In genomic region chr9:5013379-5013778, GRCh38 we compare ENCODE assay signal across 33 cellular contexts. TPM values are rescaled to one million over a fixed set of nuclear protein-coding genes. Genes with fewer than 3 reads are reported as not detected.
DNase-seq lines count a peak whose midpoint lies in the region; ATAC-seq, FAIRE-seq and TF ChIP-seq lines count a peak whose summit lies in the region.
"Had no signal": no experiment of that assay in that cellular context is flagged by ENCODE, and none has a peak within 500 bp of the region (broad histone marks: within the 10 kb centered on the region; RNA-seq: fewer than 3 reads in every experiment).

No MANE protein-coding gene starts in this region.

- H4K20me1 ChIP-seq in OCI-LY7 (ENCODE audit: insufficient read depth, low read length) = no peaks in the 10 kb centered on the region
- H4K20me1 ChIP-seq: BLaER1 had no signal

- POLR2A ChIA-PET in OCI-LY7 (lab: Charles Lee) = interaction anchor here (0.7 kb wide), 2 partner anchors 18 to 40 kb away, joined by 3 to 4 read pairs; no protein-coding TSS in a partner anchor

- H3K27me3 ChIP-seq in ascending aorta (no peaks in the 10 kb centered on the region), tibial artery (no peaks in the 10 kb centered on the region)
- H3K27me3 ChIP-seq: BLaER1, Peyer's patch, SJSA1, stomach had no signal

- no peaks in the 10 kb centered on the region for H3K9me2 ChIP-seq in OCI-LY7 (ENCODE audit: insufficient read depth, low read length)

- peaks cover 1 to 11% of the 10 kb centered on the region in 2 donors for H3K36me3 ChIP-seq in ascending aorta
- peaks cover 3 to 5% (median 4%) of the 10 kb centered on the region in 3 donors for H3K36me3 ChIP-seq in tibial artery
- H3K36me3 ChIP-seq in OCI-LY7 (ENCODE audit: insufficient read depth, low read length) = no peaks in the 10 kb centered on the region
- H3K36me3 ChIP-seq: HAP-1, SJSA1 had no signal

- H2AFZ ChIP-seq in OCI-LY7 (ENCODE audit: low read length) = no peak overlapping the region
- H2AFZ ChIP-seq: parathyroid adenoma had no signal

- no peak for TF ChIP-seq CTCF in ascending aorta (IDR thresholded peaks at IDR 0.05)
- no peak for TF ChIP-seq CTCF in tibial artery (IDR thresholded peaks at IDR 0.05)
- no peak for TF ChIP-seq CTCF in OCI-LY7 (conservative IDR thresholded peaks at IDR 0.05; ENCODE audit: low read length)

- DNase-seq in ascending aorta (ENCODE audit: low spot score in 2 of 2) (no peak), fibroblast of gingiva (ENCODE audit: low read depth) (peak; percentile 66), left ventricle myocardium superior (no peak), tibial artery (no peak), GM12891 (ENCODE audit: insufficient read length, low spot score) (no peak), OCI-LY7 (ENCODE audit: low spot score) (no peak), SHP77 treated with DMSO at 0.1 percent for 48 hours (lab: John Stamatoyannopoulos, UW) (no peak)
- DNase-seq: activated CD4-positive, alpha-beta memory T cell treated with anti-CD3 and anti-CD28 coated beads, Interleukin-2, amount 10 ng/mL, durations not matched to agents 7 days and 5 days; activated CD8-positive, alpha-beta memory T cell treated with anti-CD3 and anti-CD28 coated beads, Interleukin-2, amount 50 U/mL, for 4 hours; activated naive CD4-positive, alpha-beta T cell treated with Interleukin-2 at 50 U/mL for 16 hours; amniotic stem cell; DMS153; effector CD4-positive, alpha-beta T cell; immature natural killer cell; IMR-90; left cardiac atrium; MV-4-11; NCI-H1436; NCI-H2081; NCI-H226; NCI-H748 treated with DMSO at 0.1 percent for 48 hours; Peyer's patch; retina; stimulated activated CD8-positive, alpha-beta memory T cell treated with anti-CD3 and anti-CD28 coated beads, Interleukin-4, amount 100 ng/mL, for 48 hours; stomach; T-helper 9 cell; trophoblast cell had no signal

- H3K4me1 ChIP-seq in ascending aorta = peaks cover 5 to 33% of the 10 kb centered on the region in 2 donors
- peaks cover 0 to 93% (median 20%) of the 10 kb centered on the region in 4 donors for H3K4me1 ChIP-seq in tibial artery
- H3K4me1 ChIP-seq in OCI-LY7 (ENCODE audit: insufficient read depth, low read length, poor library complexity, severe bottlenecking) = no peaks in the 10 kb centered on the region
- H3K4me1 ChIP-seq: BLaER1, parathyroid adenoma, Peyer's patch, SJSA1 had no signal

- H3K27ac ChIP-seq in ascending aorta (peak overlapping the region; percentile 65 to 79), tibial artery (peak overlapping the region; percentile 72), OCI-LY7 (ENCODE audit: low read depth, low read length, poor library complexity, severe bottlenecking) (no peak overlapping the region)
- H3K27ac ChIP-seq: BLaER1, parathyroid adenoma, SJSA1 had no signal

- intact Hi-C loops in ascending aorta (cut with DNase I) = no loop called here
- intact Hi-C loops in left ventricle myocardium superior (cut with micrococcal nuclease) = no loop called here
- intact Hi-C loops in tibial artery (cut with DNase I; ENCODE audit: low total_unique reads) = no loop called here
- intact Hi-C loops in OCI-LY7 (cut with micrococcal nuclease; ENCODE audit: unreplicated experiment) = no loop called here

- H3K79me2 ChIP-seq in OCI-LY7 (ENCODE audit: insufficient read depth, low read depth, low read length) = no peaks in the 10 kb centered on the region

- peak; percentile 84 for ATAC-seq in left ventricle myocardium superior
- no peak for ATAC-seq in GM18867 (IDR thresholded peaks at IDR 0.05; ENCODE audit: unreplicated experiment)

- H3K4me3 ChIP-seq in ascending aorta (peak overlapping the region in 1 of 2 donors; percentile 6), tibial artery (no peak overlapping the region), OCI-LY7 (ENCODE audit: low read depth, low read length, poor library complexity, severe bottlenecking) (no peak overlapping the region)
- H3K4me3 ChIP-seq: BLaER1, HAP-1, Peyer's patch, SJSA1, stomach had no signal

- CTCF ChIA-PET in OCI-LY7 (lab: Charles Lee; ENCODE audit: unreplicated experiment) = no interaction called here

- no TSS peak for BruUV-seq in OCI-LY7 (replicated peaks; lab: Mats Ljungman, UMichigan)

- no peak for FAIRE-seq in GM12891 (lab: Jason Lieb, UNC)
- FAIRE-seq: bronchial epithelial cell had no signal

- H3K9me3 ChIP-seq in ascending aorta (peaks cover 5 to 13% of the 10 kb centered on the region in 2 donors), tibial artery (peaks cover 0 to 3% (median 3%) of the 10 kb centered on the region in 3 donors), OCI-LY7 (ENCODE audit: low read length) (no peaks in the 10 kb centered on the region)
- H3K9me3 ChIP-seq: HAP-1, Peyer's patch, SJSA1 had no signal

- no peak overlapping the region for H3K4me2 ChIP-seq in OCI-LY7 (ENCODE audit: low read length)
- H3K4me2 ChIP-seq: BLaER1 had no signal

- TF ChIP-seq POLR2A in GM12891 (IDR thresholded peaks at IDR 0.05; ENCODE audit: low read depth, low read length) = no peak

TF ChIP-seq in GM12891, 5 proteins besides CTCF, POLR2A, EP300 and RAD21:
- TF ChIP-seq TAF1 (IDR thresholded peaks at IDR 0.05; ENCODE audit: low read depth, low read length) (no peak), POU2F2 (IDR thresholded peaks at IDR 0.05; ENCODE audit: low read depth, low read length) (no peak), POLR2AphosphoS5 (IDR thresholded peaks at IDR 0.05; ENCODE audit: low read depth, low read length) (no peak), SPI1 (IDR thresholded peaks at IDR 0.05; ENCODE audit: low read depth, low read length) (no peak), PAX5 (IDR thresholded peaks at IDR 0.05; ENCODE audit: insufficient read depth, low read length, severe bottlenecking) (no peak)

RNA-seq across cellular contexts. Expression of gene JAK2, which starts 28.3 kb away (rescaled TPM):
- total RNA-seq in ascending aorta = 31.9 TPM
- 21.5 TPM for total RNA-seq in left ventricle myocardium superior
- 5.5 TPM for polyA plus RNA-seq in GM12891 (2012; ENCODE audit: low read depth, missing spikeins)
- total RNA-seq in OCI-LY7 (2014; rRNA removed; shearing (Covaris generic)) = 3.7 and 4.4 TPM in 2 replicates
- total RNA-seq in OCI-LY7 (2022) = 11.4 and 12.5 TPM in 2 replicates
